In genomic region chr10:8365935-8366911, GRCh38 we compare ENCODE assay signal across 1 cellular context.
TF ChIP-seq lines count a peak whose summit lies in the region.

No MANE protein-coding gene starts in this region.

TF ChIP-seq in IMR-90, 13 proteins besides CTCF, POLR2A, EP300 and RAD21 (continued from another document):
- TF ChIP-seq, protein P1, sequence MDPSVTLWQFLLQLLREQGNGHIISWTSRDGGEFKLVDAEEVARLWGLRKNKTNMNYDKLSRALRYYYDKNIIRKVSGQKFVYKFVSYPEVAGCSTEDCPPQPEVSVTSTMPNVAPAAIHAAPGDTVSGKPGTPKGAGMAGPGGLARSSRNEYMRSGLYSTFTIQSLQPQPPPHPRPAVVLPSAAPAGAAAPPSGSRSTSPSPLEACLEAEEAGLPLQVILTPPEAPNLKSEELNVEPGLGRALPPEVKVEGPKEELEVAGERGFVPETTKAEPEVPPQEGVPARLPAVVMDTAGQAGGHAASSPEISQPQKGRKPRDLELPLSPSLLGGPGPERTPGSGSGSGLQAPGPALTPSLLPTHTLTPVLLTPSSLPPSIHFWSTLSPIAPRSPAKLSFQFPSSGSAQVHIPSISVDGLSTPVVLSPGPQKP (IDR thresholded peaks at IDR 0.05; ENCODE audit: borderline replicate concordance, low read depth, low read length): no peak
- TF ChIP-seq FOS (IDR thresholded peaks at IDR 0.05; ENCODE audit: low read depth, low read length) (no peak), CEBPB (IDR thresholded peaks at IDR 0.05; ENCODE audit: low read depth, low read length) (no peak)
TF ChIP-seq in IMR-90: peak in this region for 0.
